ENCODE assay signal across 17 cellular contexts in genomic region chr10:131618587-131619267, GRCh38.
DNase-seq lines count a peak whose midpoint lies in the region; ATAC-seq and TF ChIP-seq lines count a peak whose summit lies in the region.
"Had no signal": no experiment of that assay in that cellular context is flagged by ENCODE, and none has a peak within 500 bp of the region (broad histone marks: within the 10 kb centered on the region; RNA-seq: fewer than 3 reads in every experiment).

No MANE protein-coding gene starts in this region.

- H3K4me3 Mint-ChIP-seq in neural crest cell, result peak overlapping the region; percentile 67
- no peak overlapping the region for H3K4me3 Mint-ChIP-seq in natural killer cell treated with Interleukin-12 subunit alpha and Interleukin-12 subunit beta and Interleukin-15 and Interleukin-18, amount 100 ng/mL, for 72 hours
- H3K4me3 Mint-ChIP-seq: CD4-positive, alpha-beta T cell had no signal

- DNase-seq in NCI-H2171 treated with DMSO at 0.1 percent for 48 hours (lab: John Stamatoyannopoulos, UW), result peak; percentile 44
- DNase-seq in NCI-H2171 (lab: John Stamatoyannopoulos, UW), result no peak
- DNase-seq in esophagus muscularis mucosa (ENCODE audit: extremely low spot score), result peak; percentile 90
- no peak for DNase-seq in neural crest cell (ENCODE audit: low read depth, low spot score)
- DNase-seq in natural killer cell treated with Interleukin-12 subunit alpha and Interleukin-12 subunit beta and Interleukin-15 and Interleukin-18, amount 100 ng/mL, for 72 hours (ENCODE audit: low spot score), result no peak
- DNase-seq in activated naive CD4-positive, alpha-beta T cell treated with Interleukin-2 at 50 U/mL for 16 hours, result no peak
- no peak for DNase-seq in dedifferentiated amniotic fluid mesenchymal stem cell (ENCODE audit: extremely low spot score)
- DNase-seq: AML-193; CD4-positive, alpha-beta T cell; DMS79; GM23248 had no signal

- no peaks in the 10 kb centered on the region for H3K36me3 Mint-ChIP-seq in neural crest cell (ENCODE audit: low read depth)
- no peaks in the 10 kb centered on the region for H3K36me3 Mint-ChIP-seq in natural killer cell treated with Interleukin-12 subunit alpha and Interleukin-12 subunit beta and Interleukin-15 and Interleukin-18, amount 100 ng/mL, for 72 hours

- TF ChIP-seq CTCF in esophagus muscularis mucosa (IDR thresholded peaks at IDR 0.05) (no peak), neural crest cell (conservative IDR thresholded peaks at IDR 0.05) (no peak)

- H3K27me3 Mint-ChIP-seq in neural crest cell (ENCODE audit: low read depth), result peaks cover 2% of the 10 kb centered on the region
- H3K27me3 Mint-ChIP-seq in natural killer cell treated with Interleukin-12 subunit alpha and Interleukin-12 subunit beta and Interleukin-15 and Interleukin-18, amount 100 ng/mL, for 72 hours, result peaks cover 10 to 12% of the 10 kb centered on the region in 2 donors

- H3K4me1 Mint-ChIP-seq in neural crest cell, result peaks cover 17% of the 10 kb centered on the region
- H3K4me1 Mint-ChIP-seq in natural killer cell treated with Interleukin-12 subunit alpha and Interleukin-12 subunit beta and Interleukin-15 and Interleukin-18, amount 100 ng/mL, for 72 hours (ENCODE audit: low read depth in 2 of 2), result no peaks in the 10 kb centered on the region

- TF ChIP-seq EP300 in esophagus muscularis mucosa (IDR thresholded peaks at IDR 0.05), result no peak

- H3K9me3 ChIP-seq in esophagus muscularis mucosa, result no peaks in the 10 kb centered on the region
- H3K9me3 ChIP-seq: HAP-1 had no signal

- peaks cover 0 to 38% (median 2%) of the 10 kb centered on the region in 4 donors for H3K27me3 ChIP-seq in esophagus muscularis mucosa

- no peak for ATAC-seq in natural killer cell treated with Interleukin-12 subunit alpha and Interleukin-12 subunit beta and Interleukin-15 and Interleukin-18, amount 100 ng/mL, for 72 hours
- ATAC-seq in HG03457 (IDR thresholded peaks at IDR 0.05; ENCODE audit: unreplicated experiment), result no peak
- ATAC-seq: K562 had no signal

- H3K9me3 Mint-ChIP-seq in neural crest cell, result no peaks in the 10 kb centered on the region
- no peaks in the 10 kb centered on the region for H3K9me3 Mint-ChIP-seq in natural killer cell treated with Interleukin-12 subunit alpha and Interleukin-12 subunit beta and Interleukin-15 and Interleukin-18, amount 100 ng/mL, for 72 hours

- TF ChIP-seq POLR2A in esophagus muscularis mucosa (IDR thresholded peaks at IDR 0.05; ENCODE audit: low read depth), result no peak

- intact Hi-C loops in esophagus muscularis mucosa (cut with DNase I), result no loop called here

- H3K4me1 ChIP-seq in esophagus muscularis mucosa, result no peaks in the 10 kb centered on the region
- H3K4me1 ChIP-seq: HAP-1 had no signal

- H3K4me3 ChIP-seq in esophagus muscularis mucosa, result no peak overlapping the region
- H3K4me3 ChIP-seq: BLaER1 treated with 17β-estradiol and CSF1 and Interleukin-3, amounts not matched to agents 10 nM and 100 nM; GM23248; HAP-1; K562 had no signal

- H3K27ac Mint-ChIP-seq in neural crest cell (ENCODE audit: unreplicated experiment), result no peak overlapping the region
- no peak overlapping the region for H3K27ac Mint-ChIP-seq in natural killer cell treated with Interleukin-12 subunit alpha and Interleukin-12 subunit beta and Interleukin-15 and Interleukin-18, amount 100 ng/mL, for 72 hours
- H3K27ac Mint-ChIP-seq: CD4-positive, alpha-beta T cell had no signal

- no peak overlapping the region for H3K27ac ChIP-seq in esophagus muscularis mucosa (replicated peaks in 1 of 4)
- H3K27ac ChIP-seq: 22Rv1; BLaER1 treated with 17β-estradiol and CSF1 and Interleukin-3, amounts not matched to agents 10 nM and 100 nM; GM23248; HL-60 had no signal

- WGBS in esophagus muscularis mucosa, result 61% methylated on average over 11 of the region's 21 CpGs

- no peaks in the 10 kb centered on the region for H3K36me3 ChIP-seq in esophagus muscularis mucosa
- H3K36me3 ChIP-seq: BLaER1 treated with 17β-estradiol and CSF1 and Interleukin-3, amounts not matched to agents 10 nM and 100 nM; HAP-1 had no signal

Comparison
In these comparisons a context has a peak if more than half of its experiments do, and no peak if none do; other contexts are left out.
1. DNase-seq: peak in NCI-H2171 treated with DMSO at 0.1 percent for 48 hours (single experiment) and esophagus muscularis mucosa (single experiment); none in NCI-H2171 (single experiment), neural crest cell (single experiment), natural killer cell treated with Interleukin-12 subunit alpha and Interleukin-12 subunit beta and Interleukin-15 and Interleukin-18, amount 100 ng/mL, for 72 hours (single experiment), activated naive CD4-positive, alpha-beta T cell treated with Interleukin-2 at 50 U/mL for 16 hours (single experiment) and dedifferentiated amniotic fluid mesenchymal stem cell (single experiment).